In genomic region chr1:68459796-68460195, GRCh38 we compare ENCODE assay signal across 26 cellular contexts. TPM values are rescaled to one million over a fixed set of nuclear protein-coding genes. Genes with fewer than 3 reads are reported as not detected.
DNase-seq lines count a peak whose midpoint lies in the region; ATAC-seq, FAIRE-seq and TF ChIP-seq lines count a peak whose summit lies in the region.
"Had no signal": no experiment of that assay in that cellular context is flagged by ENCODE, and none has a peak within 500 bp of the region (broad histone marks: within the 10 kb centered on the region; RNA-seq: fewer than 3 reads in every experiment).

No MANE protein-coding gene starts in this region.

- H3K4me1 ChIP-seq in astrocyte (ENCODE audit: insufficient read depth, low read length), result no peaks in the 10 kb centered on the region
- no peaks in the 10 kb centered on the region for H3K4me1 ChIP-seq in hepatocyte (ENCODE audit: insufficient read depth)

- H3K9ac ChIP-seq in astrocyte (ENCODE audit: low read length), result no peak overlapping the region

- H3K4me3 Mint-ChIP-seq in astrocyte (ENCODE audit: unreplicated experiment), result no peak overlapping the region
- H3K4me3 Mint-ChIP-seq: activated CD8-positive, alpha-beta T cell treated with anti-CD3 and anti-CD28 coated beads, Interleukin-2, amount 10 ng/mL, durations not matched to agents 7 days and 5 days; activated naive CD4-positive, alpha-beta T cell treated with anti-CD3 and anti-CD28 coated beads for 36 hours; CD4-positive, alpha-beta memory T cell had no signal

- H3K79me2 ChIP-seq in astrocyte (ENCODE audit: insufficient read depth, low read length) (no peaks in the 10 kb centered on the region), hepatocyte (no peaks in the 10 kb centered on the region)

- H3K36me3 ChIP-seq in astrocyte (ENCODE audit: insufficient read depth, low read length), result no peaks in the 10 kb centered on the region
- H3K36me3 ChIP-seq in hepatocyte (replicated peaks; ENCODE audit: insufficient read depth, low read depth), result no peaks in the 10 kb centered on the region
- H3K36me3 ChIP-seq: thyroid gland had no signal

- ATAC-seq in GM21367 (IDR thresholded peaks at IDR 0.05; ENCODE audit: unreplicated experiment), result no peak
- ATAC-seq: activated CD8-positive, alpha-beta T cell treated with anti-CD3 and anti-CD28 coated beads, Interleukin-2, amount 10 ng/mL, durations not matched to agents 7 days and 5 days; GM12878 had no signal

- 95% methylated on average over 1 of the region's 1 CpG for WGBS in hepatocyte (ENCODE audit: low lambda C conversion rate, missing lambda C conversion rate)

- no peak overlapping the region for H3K4me2 ChIP-seq in astrocyte (ENCODE audit: low read length)
- H3K4me2 ChIP-seq in hepatocyte, result no peak overlapping the region

- H3K27me3 Mint-ChIP-seq in astrocyte (ENCODE audit: low read depth, unreplicated experiment), result no peaks in the 10 kb centered on the region

- H3K27ac ChIP-seq in astrocyte (ENCODE audit: low read depth, low read length) (no peak overlapping the region), hepatocyte (no peak overlapping the region)
- H3K27ac ChIP-seq: skin epidermis, thyroid gland had no signal

- DNase-seq in HT1080 (ENCODE audit: low read depth), result peak; percentile 57
- DNase-seq in astrocyte (ENCODE audit: low read depth), result peak; percentile 28
- peak; percentile 25 for DNase-seq in fibroblast of peridontal ligament (ENCODE audit: extremely low read depth)
- DNase-seq in retinal pigment epithelial cell (ENCODE audit: low read depth), result peak; percentile 81
- DNase-seq in hepatocyte (ENCODE audit: low spot score), result no peak
- no peak for DNase-seq in dedifferentiated amniotic fluid mesenchymal stem cell (ENCODE audit: extremely low spot score)
- DNase-seq: activated CD8-positive, alpha-beta T cell treated with anti-CD3 and anti-CD28 coated beads, Interleukin-2, amount 10 ng/mL, durations not matched to agents 7 days and 5 days; activated naive CD4-positive, alpha-beta T cell treated with anti-CD3 and anti-CD28 coated beads for 36 hours; activated T-cell treated with anti-CD3 and anti-CD28 coated beads, Interleukin-2, amount 50 U/mL, for 1 hour; aorta; CD4-positive, alpha-beta memory T cell; H7; midbrain; NCI-H1092; NCI-H2081; NCI-H446 treated with DMSO at 0.1 percent for 48 hours; RPMI8226; stimulated activated CD4-positive, alpha-beta T cell treated with anti-CD3 and anti-CD28 coated beads, Interleukin-2, amount 100 ng/mL, for 24 hours; stimulated activated naive CD4-positive, alpha-beta T cell treated with Interleukin-2 at 50 U/mL for 16 hours; thyroid gland had no signal

- no peaks in the 10 kb centered on the region for H3K9me3 ChIP-seq in astrocyte (ENCODE audit: insufficient read depth, low read depth, low read length)
- H3K9me3 ChIP-seq in hepatocyte (ENCODE audit: low read depth), result no peaks in the 10 kb centered on the region
- H3K9me3 ChIP-seq: thyroid gland had no signal

- no peaks in the 10 kb centered on the region for H3K4me1 Mint-ChIP-seq in astrocyte (ENCODE audit: low read depth, unreplicated experiment)
- H3K4me1 Mint-ChIP-seq: CD4-positive, alpha-beta memory T cell had no signal

- no peak overlapping the region for H3K27ac Mint-ChIP-seq in astrocyte (ENCODE audit: unreplicated experiment)
- H3K27ac Mint-ChIP-seq: activated CD8-positive, alpha-beta T cell treated with anti-CD3 and anti-CD28 coated beads, Interleukin-2, amount 10 ng/mL, durations not matched to agents 7 days and 5 days; activated naive CD4-positive, alpha-beta T cell treated with anti-CD3 and anti-CD28 coated beads for 36 hours; CD4-positive, alpha-beta memory T cell; progenitor cell of endocrine pancreas had no signal

- H3K4me3 ChIP-seq in astrocyte (ENCODE audit: insufficient read depth, low read depth, low read length), result no peak overlapping the region
- H3K4me3 ChIP-seq in retinal pigment epithelial cell (ENCODE audit: low read length), result no peak overlapping the region
- no peak overlapping the region for H3K4me3 ChIP-seq in hepatocyte
- H3K4me3 ChIP-seq: GM12878, skin epidermis, thyroid gland had no signal

- H3K9me2 ChIP-seq in hepatocyte (replicated peaks; ENCODE audit: insufficient read depth), result no peaks in the 10 kb centered on the region

- peaks cover 6% of the 10 kb centered on the region for H3K9me3 Mint-ChIP-seq in astrocyte (ENCODE audit: unreplicated experiment)

- no peak overlapping the region for H2AFZ ChIP-seq in astrocyte (ENCODE audit: low read depth, low read length)
- no peak overlapping the region for H2AFZ ChIP-seq in hepatocyte

- no peaks in the 10 kb centered on the region for H3K36me3 Mint-ChIP-seq in astrocyte (ENCODE audit: low read depth, unreplicated experiment)
- H3K36me3 Mint-ChIP-seq: CD4-positive, alpha-beta memory T cell had no signal

- TF ChIP-seq CTCF in astrocyte (IDR thresholded peaks at IDR 0.05; ENCODE audit: insufficient read depth, low read depth, low read length) (no peak), retinal pigment epithelial cell (conservative IDR thresholded peaks at IDR 0.05; ENCODE audit: low read depth, low read length) (no peak), hepatocyte (IDR thresholded peaks at IDR 0.05; ENCODE audit: poor library complexity) (no peak)

- no peak for FAIRE-seq in astrocyte (lab: Jason Lieb, UNC)
- FAIRE-seq: GM12878, HTR-8/SVneo had no signal

- H4K20me1 ChIP-seq in astrocyte (ENCODE audit: insufficient read depth, low read length) (no peaks in the 10 kb centered on the region), hepatocyte (ENCODE audit: insufficient read depth, poor library complexity, severe bottlenecking) (no peaks in the 10 kb centered on the region)

- H3K27me3 ChIP-seq in astrocyte (ENCODE audit: insufficient read depth, low read length) (no peaks in the 10 kb centered on the region), hepatocyte (no peaks in the 10 kb centered on the region)
- H3K27me3 ChIP-seq: thyroid gland had no signal

RNA-seq across cellular contexts. Expression of gene RPE65, which starts 10.0 kb away (rescaled TPM):
- not detected in 2 replicates for total RNA-seq in HT1080 (2014; rRNA removed; shearing (Covaris generic))
- polyA plus RNA-seq in HT1080 (2015; cell fraction: cytosol; rRNA removed), result not detected in 2 replicates
- polyA plus RNA-seq in HT1080 (2015; cell fraction: nucleus; rRNA removed), result not detected in 2 replicates
- total RNA-seq in astrocyte, result 0.27 and 0.91 TPM in 2 replicates
- 0.32 and 0.70 TPM in 2 replicates for total RNA-seq in hepatocyte
- 0.39 TPM in 1 of 2 replicates, not detected in the other for polyA plus RNA-seq in hepatocyte
- total RNA-seq: activated CD8-positive, alpha-beta T cell treated with anti-CD3 and anti-CD28 coated beads, Interleukin-2, amount 10 ng/mL, durations not matched to agents 7 days and 5 days; activated naive CD4-positive, alpha-beta T cell treated with anti-CD3 and anti-CD28 coated beads for 36 hours; aorta; CD4-positive, alpha-beta memory T cell; GM12878; H7; progenitor cell of endocrine pancreas; thyroid gland had no signal
- polyA plus RNA-seq: aorta; CD4-positive, alpha-beta memory T cell; GM12878; neural cell had no signal

RNA-seq across cellular contexts. Expression of gene DEPDC1, which starts 37.1 kb away (rescaled TPM):
- total RNA-seq in HT1080 (2014; rRNA removed; shearing (Covaris generic)), result 53.4 and 55.3 TPM in 2 replicates
- 37.4 and 55.6 TPM in 2 replicates for polyA plus RNA-seq in HT1080 (2015; cell fraction: cytosol; rRNA removed)
- polyA plus RNA-seq in HT1080 (2015; cell fraction: nucleus; rRNA removed), result 45.4 and 53.8 TPM in 2 replicates
- total RNA-seq in astrocyte, result 2.0 and 2.6 TPM in 2 replicates
- 4.0 and 5.0 TPM in 2 replicates for total RNA-seq in hepatocyte
- polyA plus RNA-seq in hepatocyte, result 2.1 and 2.9 TPM in 2 replicates
- total RNA-seq: CD4-positive, alpha-beta memory T cell had no signal
- polyA plus RNA-seq: CD4-positive, alpha-beta memory T cell had no signal

Comparison
In these comparisons a context has a peak if more than half of its experiments do, and no peak if none do; other contexts are left out.
1. DNase-seq: peak in HT1080 (single experiment), astrocyte (single experiment), fibroblast of peridontal ligament (single experiment) and retinal pigment epithelial cell (single experiment); none in hepatocyte (single experiment) and dedifferentiated amniotic fluid mesenchymal stem cell (single experiment).